In the genomic region with DNA sequence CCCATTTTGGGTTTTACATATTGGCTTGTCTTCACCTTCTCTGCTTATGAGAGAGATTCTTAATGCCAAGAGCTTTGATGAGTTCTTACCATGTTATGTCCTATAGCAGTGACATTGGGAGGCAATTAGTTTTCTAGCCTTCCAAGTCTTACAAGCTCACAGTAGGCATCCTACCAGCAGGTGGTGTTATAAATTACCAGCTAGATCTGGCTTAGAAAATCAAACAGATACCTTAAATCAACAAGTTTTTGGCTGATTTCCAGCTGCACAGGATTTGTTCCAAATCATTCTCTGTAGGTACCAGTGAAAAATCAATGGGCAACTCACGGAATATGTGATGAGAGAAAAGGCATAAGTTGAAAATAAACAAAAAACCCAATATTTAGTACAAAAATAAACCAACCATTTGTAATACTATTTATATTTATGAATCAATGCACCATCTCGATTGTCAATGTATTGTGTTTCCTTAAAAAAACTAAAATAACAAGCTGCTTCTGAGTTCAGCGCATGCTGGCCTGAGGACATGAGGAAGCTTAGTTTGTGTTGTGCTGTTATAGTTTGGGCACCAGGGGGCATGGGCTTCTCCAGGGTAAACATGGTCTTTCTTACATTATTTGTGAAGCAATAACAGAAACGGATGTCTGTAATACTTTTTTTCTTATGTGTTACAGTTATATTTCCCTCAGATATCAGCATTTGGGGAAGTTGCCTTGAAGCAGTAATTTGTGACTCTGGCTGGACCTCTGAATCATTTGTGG, we compare ENCODE assay signal across 8 cellular contexts. TPM values are rescaled to one million over a fixed set of nuclear protein-coding genes. Genes with fewer than 3 reads are reported as not detected.
DNase-seq lines count a peak whose midpoint lies in the region; ATAC-seq and TF ChIP-seq lines count a peak whose summit lies in the region.

No MANE protein-coding gene starts in this region.

- no peak overlapping the region for H3K4me3 ChIP-seq in fibroblast of villous mesenchyme (ENCODE audit: low read depth, low read length)

- ATAC-seq in HG03280 (IDR thresholded peaks at IDR 0.05; ENCODE audit: unreplicated experiment) = peak; percentile 62
- no peak for ATAC-seq in HG03457 (IDR thresholded peaks at IDR 0.05; ENCODE audit: unreplicated experiment)

- DNase-seq in DMS53 treated with DMSO at 0.1 percent for 48 hours (lab: John Stamatoyannopoulos, UW; ENCODE audit: unreplicated experiment) (peak; percentile 0), NOMO-1 (lab: John Stamatoyannopoulos, UW; ENCODE audit: unreplicated experiment in 2 of 2) (peak; percentile 41 to 79), fibroblast of villous mesenchyme (ENCODE audit: low read depth) (no peak), 8988T (no peak), superior temporal gyrus (ENCODE audit: extremely low spot score) (no peak)
- no peak for DNase-seq in activated CD8-positive, alpha-beta memory T cell treated with anti-CD3 and anti-CD28 coated beads, Interleukin-2, amount 50 U/mL, for 4 hours

- peak; percentile 23 for TF ChIP-seq CTCF in fibroblast of villous mesenchyme (IDR thresholded peaks at IDR 0.05; ENCODE audit: insufficient read depth, low read depth, low read length)

RNA-seq across cellular contexts. Expression of gene NXPH2, which starts 34.1 kb away (rescaled TPM):
- under 0.01 TPM in 1 of 2 replicates, not detected in the other for total RNA-seq in fibroblast of villous mesenchyme

Comparison
In these comparisons a context has a peak if more than half of its experiments do, and no peak if none do; other contexts are left out.
1. DNase-seq: peak in DMS53 treated with DMSO at 0.1 percent for 48 hours (single experiment) and NOMO-1 (2 of 2); none in fibroblast of villous mesenchyme (single experiment), 8988T (single experiment), activated CD8-positive, alpha-beta memory T cell treated with anti-CD3 and anti-CD28 coated beads, Interleukin-2, amount 50 U/mL, for 4 hours (single experiment) and superior temporal gyrus (single experiment).